ENCODE assay signal across 8 cellular contexts in the genomic region with DNA sequence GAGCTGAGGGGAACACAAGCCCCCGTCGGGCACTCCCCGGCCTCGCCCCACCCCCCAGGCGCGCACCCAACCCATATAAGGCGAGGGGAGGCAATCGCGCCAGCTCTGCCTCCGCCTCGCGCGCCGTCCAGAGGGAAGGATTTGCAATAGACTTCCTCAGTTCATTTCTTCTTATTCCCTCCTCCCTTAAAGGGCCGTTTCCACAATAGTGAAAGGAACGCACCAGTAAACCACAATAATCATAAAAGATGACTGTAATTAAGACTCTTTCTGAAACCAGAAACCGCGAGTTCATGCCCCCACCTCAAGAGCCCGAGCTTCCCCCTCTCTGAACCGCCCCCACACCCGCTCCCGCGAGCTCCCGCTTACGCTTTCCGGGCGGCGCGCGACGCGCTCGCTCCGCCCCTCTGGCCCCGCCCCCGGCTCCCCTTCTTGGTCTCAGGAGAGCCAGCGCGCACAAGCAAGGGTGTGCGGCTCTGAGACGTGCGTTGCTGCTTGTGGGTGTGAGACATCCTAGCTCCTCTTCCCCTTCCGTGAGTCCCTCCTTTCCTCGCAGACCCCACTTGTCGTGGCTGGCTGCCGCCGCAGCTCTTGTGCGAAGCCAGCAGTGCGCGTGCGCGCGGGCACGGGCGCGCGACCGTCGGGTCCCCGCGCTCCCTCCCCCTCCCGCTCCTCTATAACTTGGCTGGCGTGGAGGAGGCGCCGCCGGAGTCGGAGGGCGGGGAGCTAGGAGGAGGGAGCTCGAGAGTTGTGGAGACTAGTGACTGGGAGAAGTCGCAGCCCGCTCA. TPM values are rescaled to one million over a fixed set of nuclear protein-coding genes. Genes with fewer than 3 reads are reported as not detected.
DNase-seq lines count a peak whose midpoint lies in the region; ATAC-seq and TF ChIP-seq lines count a peak whose summit lies in the region.

A gene with protein sequence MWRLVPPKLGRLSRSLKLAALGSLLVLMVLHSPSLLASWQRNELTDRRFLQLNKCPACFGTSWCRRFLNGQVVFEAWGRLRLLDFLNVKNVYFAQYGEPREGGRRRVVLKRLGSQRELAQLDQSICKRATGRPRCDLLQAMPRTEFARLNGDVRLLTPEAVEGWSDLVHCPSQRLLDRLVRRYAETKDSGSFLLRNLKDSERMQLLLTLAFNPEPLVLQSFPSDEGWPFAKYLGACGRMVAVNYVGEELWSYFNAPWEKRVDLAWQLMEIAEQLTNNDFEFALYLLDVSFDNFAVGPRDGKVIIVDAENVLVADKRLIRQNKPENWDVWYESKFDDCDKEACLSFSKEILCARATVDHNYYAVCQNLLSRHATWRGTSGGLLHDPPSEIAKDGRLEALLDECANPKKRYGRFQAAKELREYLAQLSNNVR (plus strand): TSS at position 457 of the 788 bp plus-strand sequence. CDS start 510 bp downstream, outside the sequence.

- H3K9me3 ChIP-seq in SJSA1 (replicated peaks): no peaks in the 10 kb centered on the region
- no peaks in the 10 kb centered on the region for H3K9me3 ChIP-seq in neural progenitor cell (ENCODE audit: low read depth)
- H3K9me3 ChIP-seq in stomach smooth muscle (ENCODE audit: control insufficient read depth in 2 of 2, low read length in 2 of 2): no peaks in the 10 kb centered on the region

- peak; percentile 78 for ATAC-seq in foreskin keratinocyte

- H3K4me2 ChIP-seq in neural progenitor cell: peak within 1 kb of the TSS; percentile 95

- peaks cover 41% of the 10 kb centered on the region for H3F3A ChIP-seq in neural progenitor cell (ENCODE audit: low read depth)

- no peak for TF ChIP-seq CTCF in HFF-Myc (IDR thresholded peaks at IDR 0.05; ENCODE audit: low read depth, low read length, missing control alignments)
- TF ChIP-seq CTCF in foreskin keratinocyte (conservative IDR thresholded peaks at IDR 0.05): peak; percentile 21
- no peak for TF ChIP-seq CTCF in neural progenitor cell (IDR thresholded peaks at IDR 0.05)

- H3K4me3 ChIP-seq in HFF-Myc (replicated peaks; ENCODE audit: low read depth, low read length) (peak within 1 kb of the TSS; percentile 95), SJSA1 (peak within 1 kb of the TSS; percentile 55), neural progenitor cell (peak within 1 kb of the TSS; percentile 96), stomach smooth muscle (ENCODE audit: low read length in 2 of 2) (peak within 1 kb of the TSS; percentile 88 to 95)

- peak within 1 kb of the TSS; percentile 70 for H2AFZ ChIP-seq in neural progenitor cell (replicated peaks)

- 0 out of 2 replicates have a peak, but pooled peaks cover 5% of the 10 kb centered on the region for H3K4me1 ChIP-seq in SJSA1 (replicated peaks)
- H3K4me1 ChIP-seq in foreskin keratinocyte: peaks cover 23% of the 10 kb centered on the region
- peaks cover 36% of the 10 kb centered on the region for H3K4me1 ChIP-seq in neural progenitor cell
- peaks cover 2% of the 10 kb centered on the region for H3K4me1 ChIP-seq in stomach smooth muscle (ENCODE audit: control insufficient read depth, insufficient read depth, low read length)

- H3K27me3 ChIP-seq in SJSA1 (replicated peaks): no peaks in the 10 kb centered on the region; the same call in 1 of the 2 replicates
- H3K27me3 ChIP-seq in foreskin keratinocyte: no peaks in the 10 kb centered on the region
- H3K27me3 ChIP-seq in neural progenitor cell: no peaks in the 10 kb centered on the region
- H3K27me3 ChIP-seq in stomach smooth muscle (ENCODE audit: control insufficient read depth in 1 of 2, insufficient read depth in 2 of 2, low read length in 2 of 2): no peaks in the 10 kb centered on the region

- H3K36me3 ChIP-seq in SJSA1: no peaks in the 10 kb centered on the region
- H3K36me3 ChIP-seq in neural progenitor cell: no peaks in the 10 kb centered on the region
- H3K36me3 ChIP-seq in stomach smooth muscle (ENCODE audit: control insufficient read depth in 2 of 2, insufficient read depth in 2 of 2, low read length in 2 of 2): no peaks in the 10 kb centered on the region

- H3K27ac ChIP-seq in SJSA1: peak within 1 kb of the TSS; percentile 34
- H3K27ac ChIP-seq in foreskin keratinocyte: peak within 1 kb of the TSS; percentile 82
- peak within 1 kb of the TSS; percentile 85 for H3K27ac ChIP-seq in neural progenitor cell
- H3K27ac ChIP-seq in stomach smooth muscle (ENCODE audit: low read length): peak within 1 kb of the TSS; percentile 94

- peak within 1 kb of the TSS; percentile 99 for H3K27ac Mint-ChIP-seq in neural progenitor cell

- H3K79me2 ChIP-seq in neural progenitor cell (ENCODE audit: low read depth): peaks cover 38% of the 10 kb centered on the region

- H3K36me3 Mint-ChIP-seq in neural progenitor cell: peaks cover 3% of the 10 kb centered on the region

- H3K27me3 Mint-ChIP-seq in neural progenitor cell (ENCODE audit: insufficient read depth, low read depth): peaks cover 13% of the 10 kb centered on the region

- peaks cover 38% of the 10 kb centered on the region for H4K20me1 ChIP-seq in neural progenitor cell (ENCODE audit: low read depth)

- H3K9me3 Mint-ChIP-seq in neural progenitor cell: peaks cover 5% of the 10 kb centered on the region

- H3K9ac ChIP-seq in neural progenitor cell: peak within 1 kb of the TSS; percentile 53
- peak within 1 kb of the TSS; percentile 85 to 93 for H3K9ac ChIP-seq in stomach smooth muscle (ENCODE audit: low read length in 2 of 2)

- DNase-seq in GM04503 (ENCODE audit: low read depth) (peak; percentile 66), HFF-Myc (ENCODE audit: extremely low read depth, low read depth) (peak; percentile 78), MV-4-11 (lab: John Stamatoyannopoulos, UW) (peak; percentile 98), SJSA1 (ENCODE audit: low read depth in 1 of 2, low spot score in 2 of 2) (peak; percentile 89 to 95), foreskin keratinocyte (peak; percentile 90 to 95), neural progenitor cell (ENCODE audit: low spot score) (peak; percentile 96)
- DNase-seq in activated naive CD4-positive, alpha-beta T cell (lab: John Stamatoyannopoulos, UW): peak; percentile 92 to 97 (median 93)

- H3K4me1 Mint-ChIP-seq in neural progenitor cell: peaks cover 24% of the 10 kb centered on the region

- peak within 1 kb of the TSS; percentile 98 for H3K4me3 Mint-ChIP-seq in neural progenitor cell

RNA-seq across cellular contexts. Expression of the gene that starts here (rescaled TPM):
- total RNA-seq in SJSA1 (2014; rRNA removed; shearing (Covaris generic)): 6.3 and 23.2 TPM in 2 replicates
- total RNA-seq in foreskin keratinocyte (11.9 and 13.4 TPM in 2 replicates), neural progenitor cell (ENCODE audit: low replicate concordance) (29.9 and 49.0 TPM in 2 replicates)
- polyA plus RNA-seq in foreskin keratinocyte: 4.0 and 5.8 TPM in 2 replicates

Comparison
In these comparisons a context has a peak if more than half of its experiments do, and no peak if none do; other contexts are left out.
1. Peak in every context shown above with its lines: DNase-seq, ATAC-seq, H3K4me3 ChIP-seq and H3K27ac ChIP-seq.
2. H3K27ac ChIP-seq: peak in every context shown above with its lines; median percentile 94 in stomach smooth muscle; 85 in neural progenitor cell; 82 in foreskin keratinocyte; 34 in SJSA1.